In genomic region chr9:113669523-113670115, GRCh38 we compare ENCODE assay signal across 1 cellular context.
TF ChIP-seq lines count a peak whose summit lies in the region.

No MANE protein-coding gene starts in this region.

TF ChIP-seq in SK-N-SH treated with all-trans-retinoic acid at 6 μM for 48 hours, 23 proteins besides CTCF, POLR2A, EP300 and RAD21 (continued from another document):
- TF ChIP-seq POU6F1 (CRISPR knock-in tag; IDR thresholded peaks at IDR 0.05; ENCODE audit: borderline replicate concordance, low read depth) (no peak), TOX (CRISPR knock-in tag; IDR thresholded peaks at IDR 0.05; ENCODE audit: borderline replicate concordance) (no peak), ZFP30 (CRISPR knock-in tag; IDR thresholded peaks at IDR 0.05) (no peak), PATZ1 (CRISPR knock-in tag; IDR thresholded peaks at IDR 0.05; ENCODE audit: borderline replicate concordance) (no peak), ESRRG (CRISPR knock-in tag; IDR thresholded peaks at IDR 0.05) (no peak), RARB (CRISPR knock-in tag; IDR thresholded peaks at IDR 0.05) (no peak), CSDC2 (CRISPR knock-in tag; IDR thresholded peaks at IDR 0.05) (no peak)
